Comparison of ENCODE assay signal across 10 cellular contexts in the genomic region with DNA sequence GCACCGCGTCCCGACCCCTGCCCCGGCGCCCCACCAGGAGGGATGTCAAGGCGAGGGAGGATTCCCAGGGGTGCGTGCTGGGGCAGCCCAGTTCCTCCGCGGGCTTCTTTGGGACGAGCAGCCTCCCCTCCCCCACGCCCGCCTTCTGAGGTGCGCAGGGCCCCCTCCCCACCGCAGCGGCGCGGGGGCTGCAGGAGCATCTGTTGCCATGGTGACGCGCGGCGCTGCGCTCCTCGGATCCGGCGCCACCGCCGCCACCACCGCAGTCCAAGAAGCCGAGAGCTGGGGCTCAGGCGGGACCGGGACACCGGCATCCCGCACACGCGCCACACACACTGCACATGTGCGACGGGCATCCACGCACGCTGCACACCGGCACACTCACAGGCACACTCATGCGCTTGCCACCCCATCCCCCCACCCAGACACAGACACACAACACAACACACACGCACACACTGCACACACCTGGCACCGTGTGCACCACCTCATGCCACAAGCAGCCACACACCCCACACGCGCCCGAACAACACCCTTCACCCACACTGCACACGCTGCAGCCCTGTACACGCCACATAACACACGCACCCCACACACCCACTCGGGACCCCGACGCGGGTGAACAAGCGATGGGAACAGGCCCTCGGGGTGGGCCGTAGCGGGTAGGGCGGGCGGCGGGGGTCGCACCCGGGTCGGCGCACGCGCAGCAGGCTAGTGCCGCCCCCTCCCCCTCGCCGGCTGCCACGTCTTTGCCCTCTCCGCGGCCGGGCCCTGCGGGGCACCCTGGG. TPM values are rescaled to one million over a fixed set of nuclear protein-coding genes. Genes with fewer than 3 reads are reported as not detected.
DNase-seq lines count a peak whose midpoint lies in the region; ATAC-seq and TF ChIP-seq lines count a peak whose summit lies in the region.
"Had no signal": no experiment of that assay in that cellular context is flagged by ENCODE, and none has a peak within 500 bp of the region (broad histone marks: within the 10 kb centered on the region; RNA-seq: fewer than 3 reads in every experiment).

No MANE protein-coding gene starts in this region.

- DNase-seq in CD4-positive, alpha-beta T cell: no peak
- DNase-seq in adipocyte (ENCODE audit: low read depth) (peak; percentile 16), NCI-H2029 (lab: John Stamatoyannopoulos, UW) (no peak), SIG-M5 treated with dmso at 0.1 percent for 504 hours (lab: John Stamatoyannopoulos, UW; ENCODE audit: unreplicated experiment) (no peak)
- peak in 2 of 9 donors; percentile 11 to 27 for DNase-seq in naive thymus-derived CD4-positive, alpha-beta T cell
- DNase-seq: activated B cell treated with CpG ODN at 0.5 μM for 24 hours, lower lobe of right lung had no signal

- peaks cover 19% of the 10 kb centered on the region for H3K4me1 Mint-ChIP-seq in CD4-positive, alpha-beta T cell (ENCODE audit: low read depth)
- peaks cover 0 to 28% (median 21%) of the 10 kb centered on the region in 7 donors for H3K4me1 Mint-ChIP-seq in naive thymus-derived CD4-positive, alpha-beta T cell

- peaks cover 71% of the 10 kb centered on the region for H3K27me3 Mint-ChIP-seq in CD4-positive, alpha-beta T cell
- peaks cover 34 to 61% (median 40%) of the 10 kb centered on the region in 5 donors for H3K27me3 Mint-ChIP-seq in naive thymus-derived CD4-positive, alpha-beta T cell

- peaks cover 53% of the 10 kb centered on the region for H3K27me3 ChIP-seq in CD4-positive, alpha-beta T cell (ENCODE audit: control insufficient read depth, insufficient read depth, low read length)
- H3K27me3 ChIP-seq in HUES48 (ENCODE audit: control insufficient read depth, insufficient read depth, low read length) (peaks cover 63% of the 10 kb centered on the region), adipocyte (replicated peaks; ENCODE audit: control insufficient read depth, insufficient read depth, low read length) (peaks cover 65% of the 10 kb centered on the region)
- H3K27me3 ChIP-seq in naive thymus-derived CD4-positive, alpha-beta T cell (ENCODE audit: control insufficient read depth in 2 of 2, insufficient read depth in 2 of 2, low read length in 2 of 2): peaks cover 0 to 19% of the 10 kb centered on the region in 2 donors

- H3K36me3 Mint-ChIP-seq in CD4-positive, alpha-beta T cell (ENCODE audit: low read depth): no peaks in the 10 kb centered on the region
- no peaks in the 10 kb centered on the region for H3K36me3 Mint-ChIP-seq in naive thymus-derived CD4-positive, alpha-beta T cell

- peak; percentile 7 for ATAC-seq in CD4-positive, alpha-beta T cell (ENCODE audit: poor library complexity)
- no peak for ATAC-seq in naive thymus-derived CD4-positive, alpha-beta T cell
- no peak for ATAC-seq in GM21423 (IDR thresholded peaks at IDR 0.05; ENCODE audit: unreplicated experiment)
- no peak for ATAC-seq in HG03039 (IDR thresholded peaks at IDR 0.05; ENCODE audit: unreplicated experiment)

- no peak overlapping the region for H3K27ac ChIP-seq in CD4-positive, alpha-beta T cell (ENCODE audit: low read depth, low read length)
- H3K27ac ChIP-seq in HUES48 (ENCODE audit: low read depth, low read length): no peak overlapping the region
- H3K27ac ChIP-seq in naive thymus-derived CD4-positive, alpha-beta T cell (ENCODE audit: low read depth, low read length): no peak overlapping the region
- H3K27ac ChIP-seq: lower lobe of right lung had no signal

- no peak overlapping the region for H3K27ac Mint-ChIP-seq in CD4-positive, alpha-beta T cell
- H3K27ac Mint-ChIP-seq in naive thymus-derived CD4-positive, alpha-beta T cell: peak overlapping the region in 2 of 9 donors; percentile 59 to 65
- H3K27ac Mint-ChIP-seq: activated B cell treated with CpG ODN at 0.5 μM for 24 hours had no signal

- no peaks in the 10 kb centered on the region for H3K9me3 Mint-ChIP-seq in CD4-positive, alpha-beta T cell
- no peaks in the 10 kb centered on the region for H3K9me3 Mint-ChIP-seq in naive thymus-derived CD4-positive, alpha-beta T cell
- H3K9me3 Mint-ChIP-seq: activated B cell treated with CpG ODN at 0.5 μM for 24 hours had no signal

- H3K4me1 ChIP-seq in HUES48 (ENCODE audit: control insufficient read depth, insufficient read depth, low read length) (peaks cover 9% of the 10 kb centered on the region), adipocyte (ENCODE audit: control insufficient read depth, insufficient read depth, low read length) (peaks cover 8% of the 10 kb centered on the region)
- H3K4me1 ChIP-seq in naive thymus-derived CD4-positive, alpha-beta T cell (ENCODE audit: control insufficient read depth in 2 of 2, insufficient read depth in 2 of 2, low read length in 2 of 2): peaks cover 0 to 25% of the 10 kb centered on the region in 2 donors

- CTCF ChIA-PET in CD4-positive, alpha-beta T cell (lab: Charles Lee): interaction anchor here (1.0 to 1.5 kb wide), 2 partner anchors 63 to 101 kb away, joined by 3 read pairs; no protein-coding TSS in a partner anchor
- CTCF ChIA-PET in naive thymus-derived CD4-positive, alpha-beta T cell (lab: Charles Lee): no interaction called here

- peak overlapping the region; percentile 54 for H3K4me3 Mint-ChIP-seq in CD4-positive, alpha-beta T cell
- H3K4me3 Mint-ChIP-seq in naive thymus-derived CD4-positive, alpha-beta T cell: peak overlapping the region; percentile 39 to 75 (median 61)
- H3K4me3 Mint-ChIP-seq: activated B cell treated with CpG ODN at 0.5 μM for 24 hours had no signal

- H3K36me3 ChIP-seq in HUES48 (ENCODE audit: control insufficient read depth, insufficient read depth, low read length) (no peaks in the 10 kb centered on the region), adipocyte (ENCODE audit: control insufficient read depth, insufficient read depth, low read length, severe bottlenecking) (no peaks in the 10 kb centered on the region)
- H3K36me3 ChIP-seq in naive thymus-derived CD4-positive, alpha-beta T cell (ENCODE audit: control insufficient read depth in 2 of 3, insufficient read depth in 3 of 3, low read length in 3 of 3): no peaks in the 10 kb centered on the region
- H3K36me3 ChIP-seq: lower lobe of right lung had no signal

- intact Hi-C loops in CD4-positive, alpha-beta T cell (cut with DNase I, micrococcal nuclease): loop anchor here in 1 of 2 experiments (2.0 to 5.0 kb wide), 4 partner anchors 50 to 249 kb away; a partner anchor contains a TSS
- intact Hi-C loops in naive thymus-derived CD4-positive, alpha-beta T cell (cut with micrococcal nuclease): loop anchor here (2.0 to 10.0 kb wide), 6 partner anchors 29 to 177 kb away; a partner anchor contains a TSS

- no peaks in the 10 kb centered on the region for H3K9me3 ChIP-seq in CD4-positive, alpha-beta T cell (ENCODE audit: control insufficient read depth, low read length)
- H3K9me3 ChIP-seq in HUES48 (ENCODE audit: control insufficient read depth, insufficient read depth, low read length) (no peaks in the 10 kb centered on the region), adipocyte (ENCODE audit: control insufficient read depth, low read length) (no peaks in the 10 kb centered on the region)
- H3K9me3 ChIP-seq in naive thymus-derived CD4-positive, alpha-beta T cell (ENCODE audit: control insufficient read depth in 2 of 3, low read length in 3 of 3): no peaks in the 10 kb centered on the region
- H3K9me3 ChIP-seq: lower lobe of right lung had no signal

- H3K4me3 ChIP-seq in HUES48 (ENCODE audit: low read depth, low read length): peak overlapping the region; percentile 55
- no peak overlapping the region for H3K4me3 ChIP-seq in adipocyte (ENCODE audit: low read length)
- no peak overlapping the region for H3K4me3 ChIP-seq in naive thymus-derived CD4-positive, alpha-beta T cell (ENCODE audit: low read length)
- H3K4me3 ChIP-seq: lower lobe of right lung had no signal

- H3K9ac ChIP-seq in HUES48 (ENCODE audit: low read depth, low read length) (no peak overlapping the region), adipocyte (ENCODE audit: low read length) (no peak overlapping the region)

- POLR2A ChIA-PET in CD4-positive, alpha-beta T cell (lab: Charles Lee): no interaction called here
- POLR2A ChIA-PET in naive thymus-derived CD4-positive, alpha-beta T cell (lab: Charles Lee): no interaction called here

- TF ChIP-seq CTCF in CD4-positive, alpha-beta T cell (IDR thresholded peaks at IDR 0.05): no peak

RNA-seq across cellular contexts. Expression of a gene that starts 17.0 kb away (rescaled TPM):
- total RNA-seq in CD4-positive, alpha-beta T cell: not detected
- not detected for total RNA-seq in naive thymus-derived CD4-positive, alpha-beta T cell
- under 1 TPM in 1 of 2 donors, not detected in 1; 0.12 TPM for polyA plus RNA-seq in naive thymus-derived CD4-positive, alpha-beta T cell

RNA-seq across cellular contexts. Expression of a gene that starts 30.2 kb away (rescaled TPM):
- under 1 TPM in 1 of 2 experiments, not detected in 1; 0.31 TPM for total RNA-seq in CD4-positive, alpha-beta T cell
- 1 to 10 TPM in 1 of 5 experiments, under 1 TPM in 4; 0.24 to 4.4 (median 0.41) TPM for total RNA-seq in naive thymus-derived CD4-positive, alpha-beta T cell
- polyA plus RNA-seq in naive thymus-derived CD4-positive, alpha-beta T cell: under 1 TPM in 1 of 2 donors, not detected in 1; 0.41 TPM

RNA-seq across cellular contexts. Expression of a gene that starts 49.2 kb away (rescaled TPM):
- total RNA-seq in CD4-positive, alpha-beta T cell: 1 to 10 TPM; 5.3 to 6.5 TPM
- total RNA-seq in naive thymus-derived CD4-positive, alpha-beta T cell: 10 to 100 TPM in 1 of 5 experiments, 1 to 10 TPM in 4; 2.4 to 11.9 (median 3.0) TPM
- polyA plus RNA-seq in naive thymus-derived CD4-positive, alpha-beta T cell: 1 to 10 TPM in 1 of 2 donors, under 1 TPM in 1; 0.96 to 1.9 TPM
